8 cellular contexts compared by ENCODE assay signal in genomic region chrX:5876984-5877655, GRCh38.
DNase-seq lines count a peak whose midpoint lies in the region; FAIRE-seq and TF ChIP-seq lines count a peak whose summit lies in the region.

No MANE protein-coding gene starts in this region.

- no peaks in the 10 kb centered on the region for H3K9me3 ChIP-seq in PC-9 (ENCODE audit: insufficient read depth, low read depth)
- no peaks in the 10 kb centered on the region for H3K9me3 ChIP-seq in vagina

- H3F3A ChIP-seq in PC-9 (ENCODE audit: insufficient read depth, low read depth), result no peaks in the 10 kb centered on the region

- no peaks in the 10 kb centered on the region for H3K4me1 ChIP-seq in PC-9 (replicated peaks; ENCODE audit: insufficient read depth)
- no peaks in the 10 kb centered on the region for H3K4me1 ChIP-seq in vagina

- H3K79me2 ChIP-seq in PC-9 (ENCODE audit: low read depth), result no peaks in the 10 kb centered on the region

- in situ Hi-C loops in GM13976 (cut with MboI; ENCODE audit: low sequenced_read_pairs, unreplicated experiment), result no loop called here

- DNase-seq in A172 (ENCODE audit: low spot score), result peak; percentile 3
- DNase-seq in GM13976 (ENCODE audit: low spot score), result peak; percentile 6
- DNase-seq in PC-9, result no peak
- DNase-seq in iPS-NIHi7 (ENCODE audit: extremely low spot score), result peak; percentile 59
- DNase-seq in activated CD4-positive, CD25-positive, alpha-beta regulatory T cell (lab: John Stamatoyannopoulos, UW), result no peak
- no peak for DNase-seq in vagina (ENCODE audit: extremely low spot score in 2 of 2)
- no peak for DNase-seq in H54 (ENCODE audit: insufficient read length, low spot score)
- DNase-seq in mucosa of gallbladder (ENCODE audit: low spot score), result no peak

- no peaks in the 10 kb centered on the region for H4K20me1 ChIP-seq in PC-9 (ENCODE audit: insufficient read depth)

- H3K27ac ChIP-seq in PC-9 (no peak overlapping the region), vagina (no peak overlapping the region)

- H3K9me2 ChIP-seq in PC-9 (ENCODE audit: insufficient read depth), result no peaks in the 10 kb centered on the region

- H3K4me3 ChIP-seq in PC-9, result no peak overlapping the region
- H3K4me3 ChIP-seq in vagina, result no peak overlapping the region

- H3K4me2 ChIP-seq in PC-9, result no peak overlapping the region

- CTCF ChIA-PET in PC-9 (lab: Charles Lee), result no interaction called here

- POLR2A ChIA-PET in PC-9 (lab: Charles Lee; ENCODE audit: unreplicated experiment), result no interaction called here

- H2AFZ ChIP-seq in PC-9, result no peak overlapping the region

- no peaks in the 10 kb centered on the region for H3K36me3 ChIP-seq in PC-9 (ENCODE audit: low read depth)
- no peaks in the 10 kb centered on the region for H3K36me3 ChIP-seq in vagina

- intact Hi-C loops in PC-9 (cut with micrococcal nuclease; ENCODE audit: unreplicated experiment), result no loop called here
- intact Hi-C loops in vagina (cut with DNase I), result no loop called here

- 0 out of 2 replicates have a peak, but pooled peaks cover 4% of the 10 kb centered on the region for H3K27me3 ChIP-seq in PC-9 (ENCODE audit: insufficient read depth, low read depth)
- H3K27me3 ChIP-seq in vagina, result no peaks in the 10 kb centered on the region

- TF ChIP-seq POLR2A in vagina (IDR thresholded peaks at IDR 0.05) (no peak), H54 (IDR thresholded peaks at IDR 0.05; ENCODE audit: low read depth, low read length) (no peak)

- no peak for FAIRE-seq in H54 (lab: Jason Lieb, UNC)

- peak; percentile 33 for TF ChIP-seq CTCF in GM13976 (IDR thresholded peaks at IDR 0.05; ENCODE audit: borderline replicate concordance, control extremely low read depth, extremely low read depth, insufficient read depth, missing control alignments)
- TF ChIP-seq CTCF in PC-9 (conservative IDR thresholded peaks at IDR 0.05), result peak; percentile 68
- TF ChIP-seq CTCF in vagina (IDR thresholded peaks at IDR 0.05), result no peak

- BruUV-seq in PC-9 (replicated peaks; lab: Mats Ljungman, UMichigan), result no TSS peak

Comparison
In these comparisons a context has a peak if more than half of its experiments do, and no peak if none do; other contexts are left out.
1. DNase-seq: peak in A172 (single experiment), GM13976 (single experiment) and iPS-NIHi7 (single experiment); none in PC-9 (0 of 2), activated CD4-positive, CD25-positive, alpha-beta regulatory T cell (0 of 4), vagina (0 of 2), H54 (single experiment) and mucosa of gallbladder (single experiment).
2. CTCF ChIP-seq: peak in GM13976 (single experiment) and PC-9 (single experiment); none in vagina (0 of 3).